In the genomic region with DNA sequence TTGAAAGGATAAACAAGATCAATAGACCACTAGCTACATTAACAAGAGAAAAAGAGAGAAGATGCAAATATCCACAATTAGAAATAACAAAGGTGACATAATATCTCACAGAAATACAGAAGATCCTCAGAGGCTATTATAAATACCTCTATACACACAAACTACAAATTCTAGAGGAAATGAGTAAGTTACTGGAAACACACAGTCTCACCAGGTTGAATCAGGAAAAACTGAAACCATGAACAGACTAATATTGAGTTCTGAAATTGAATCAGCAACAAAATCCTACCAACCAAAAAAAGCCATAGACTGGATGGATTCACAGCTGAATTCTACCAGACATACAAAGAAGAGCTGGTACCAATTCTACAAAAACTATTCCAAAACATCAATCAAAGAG, we compare ENCODE assay signal across 15 cellular contexts.
"Had no signal": no experiment of that assay in that cellular context is flagged by ENCODE, and none has a peak within 500 bp of the region (broad histone marks: within the 10 kb centered on the region; RNA-seq: fewer than 3 reads in every experiment).

No MANE protein-coding gene starts in this region.

- H3K27me3 ChIP-seq: cardiac muscle cell, heart left ventricle, right lobe of liver, transverse colon had no signal

- H3K4me3 Mint-ChIP-seq: activated CD8-positive, alpha-beta T cell treated with anti-CD3 and anti-CD28 coated beads for 36 hours; activated naive CD8-positive, alpha-beta T cell treated with anti-CD3 and anti-CD28 coated beads, Interleukin-2, amount 10 ng/mL, durations not matched to agents 7 days and 5 days; nephron progenitor cell; stimulated activated memory B cell treated with anti-CD40 and anti-IgM and Interleukin-4, amounts not matched to agents 10 μg/mL and 1 μg/mL and 100 μg/mL, for 72 hours; T-helper 17 cell had no signal

- H3K4me3 ChIP-seq: cardiac muscle cell, heart left ventricle, prostate gland, right lobe of liver, transverse colon had no signal

- H3K27me3 Mint-ChIP-seq: activated naive CD8-positive, alpha-beta T cell treated with anti-CD3 and anti-CD28 coated beads, Interleukin-2, amount 10 ng/mL, durations not matched to agents 7 days and 5 days; T-helper 17 cell had no signal

- H3K4me1 Mint-ChIP-seq: nephron progenitor cell, T-helper 17 cell had no signal

- H3K9ac ChIP-seq: SK-N-SH had no signal

- H3K9me2 ChIP-seq: SK-N-SH had no signal

- DNase-seq: activated CD8-positive, alpha-beta memory T cell treated with anti-CD3 and anti-CD28 coated beads, Interleukin-2, amount 50 U/mL, for 4 hours; activated CD8-positive, alpha-beta T cell treated with anti-CD3 and anti-CD28 coated beads for 36 hours; activated naive CD8-positive, alpha-beta T cell treated with anti-CD3 and anti-CD28 coated beads, Interleukin-2, amount 10 ng/mL, durations not matched to agents 7 days and 5 days; aorta; heart left ventricle; nephron progenitor cell; right lobe of liver; SK-N-SH; substantia nigra; T-helper 17 cell; transverse colon had no signal

- H3K36me3 ChIP-seq: cardiac muscle cell, heart left ventricle, prostate gland, right lobe of liver, transverse colon had no signal

- H3K27ac ChIP-seq: cardiac muscle cell, heart left ventricle, prostate gland, right lobe of liver, transverse colon had no signal

- H3K4me1 ChIP-seq: heart left ventricle, prostate gland, right lobe of liver, transverse colon had no signal

- H3K9me3 ChIP-seq: prostate gland, right lobe of liver, SK-N-SH had no signal

- ATAC-seq: activated CD8-positive, alpha-beta T cell treated with anti-CD3 and anti-CD28 coated beads for 36 hours; heart left ventricle; left lobe of liver; right lobe of liver; stimulated activated memory B cell treated with anti-CD40 and anti-IgM and Interleukin-4, amounts not matched to agents 10 μg/mL and 1 μg/mL and 100 μg/mL, for 72 hours; T-helper 17 cell had no signal

- H3K4me2 ChIP-seq: SK-N-SH had no signal

- H3K27ac Mint-ChIP-seq: activated CD8-positive, alpha-beta T cell treated with anti-CD3 and anti-CD28 coated beads for 36 hours; activated naive CD8-positive, alpha-beta T cell treated with anti-CD3 and anti-CD28 coated beads, Interleukin-2, amount 10 ng/mL, durations not matched to agents 7 days and 5 days; nephron progenitor cell; stimulated activated memory B cell treated with anti-CD40 and anti-IgM and Interleukin-4, amounts not matched to agents 10 μg/mL and 1 μg/mL and 100 μg/mL, for 72 hours; T-helper 17 cell had no signal
